Comparison of ENCODE assay signal across 8 cellular contexts in the genomic region with DNA sequence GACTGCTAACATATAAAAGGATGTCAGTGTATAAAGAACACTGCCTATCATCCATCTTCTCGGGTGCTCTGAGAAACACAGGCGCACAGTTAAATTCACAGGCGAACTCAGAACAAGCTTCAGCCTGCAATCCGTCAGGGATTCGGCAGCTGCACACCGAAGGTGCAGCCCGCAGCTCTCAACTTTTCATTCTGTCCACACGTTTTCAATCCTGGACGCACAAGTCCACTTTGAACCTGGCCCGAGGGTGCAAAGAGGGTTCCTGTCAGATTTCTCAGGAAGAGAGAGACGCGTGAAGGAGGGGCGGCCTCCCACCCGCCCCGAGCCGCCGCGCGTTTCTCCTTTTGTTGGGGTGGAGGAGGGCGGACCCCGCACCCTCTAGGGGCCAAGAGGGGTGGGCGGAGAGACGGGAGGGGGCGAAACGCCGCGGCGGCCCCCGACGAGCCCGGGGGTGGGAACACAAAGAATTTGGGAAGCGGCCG. TPM values are rescaled to one million over a fixed set of nuclear protein-coding genes. Genes with fewer than 3 reads are reported as not detected.
DNase-seq lines count a peak whose midpoint lies in the region; ATAC-seq and TF ChIP-seq lines count a peak whose summit lies in the region.

No MANE protein-coding gene starts in this region.

- ATAC-seq in GM19023 (IDR thresholded peaks at IDR 0.05; ENCODE audit: unreplicated experiment) (peak; percentile 41), HG03103 (IDR thresholded peaks at IDR 0.05; ENCODE audit: low read depth, unreplicated experiment) (peak; percentile 37)

- H3K27me3 ChIP-seq in BE2C = no peaks in the 10 kb centered on the region
- H3K27me3 ChIP-seq in neutrophil = peaks cover 33% of the 10 kb centered on the region

- no peaks in the 10 kb centered on the region for H3K36me3 ChIP-seq in BE2C
- H3K36me3 ChIP-seq in neutrophil = no peaks in the 10 kb centered on the region

- H3K4me1 ChIP-seq in BE2C = no peaks in the 10 kb centered on the region
- peaks cover 9 to 13% of the 10 kb centered on the region in 2 experiments for H3K4me1 ChIP-seq in neutrophil (ENCODE audit: control insufficient read depth in 1 of 2, insufficient read depth in 1 of 2, low read depth in 1 of 2, low read length in 1 of 2)

- H3K27ac ChIP-seq in neutrophil = no peak overlapping the region

- no peaks in the 10 kb centered on the region for H3K9me3 ChIP-seq in BE2C
- no peaks in the 10 kb centered on the region for H3K9me3 ChIP-seq in neutrophil

- H3K4me3 ChIP-seq in BE2C (ENCODE audit: low read depth, low read length) (peak overlapping the region; percentile 83), neutrophil (ENCODE audit: low read depth in 1 of 2, low read length in 1 of 2) (peak overlapping the region; percentile 42 to 67)

- TF ChIP-seq CTCF in BE2C (IDR thresholded peaks at IDR 0.05; ENCODE audit: low read depth, low read length) (no peak), neutrophil (IDR thresholded peaks at IDR 0.05) (no peak)

- no peak for DNase-seq in BE2C
- peak; percentile 20 for DNase-seq in NCI-H774 (lab: John Stamatoyannopoulos, UW)
- peak; percentile 2 for DNase-seq in activated gamma-delta T cell treated with anti-CD3 and anti-CD28 coated beads, Interleukin-2, amount 50 U/mL, for 16 hours (ENCODE audit: low read depth)
- DNase-seq in globus pallidus (ENCODE audit: low spot score) = peak; percentile 11
- DNase-seq in SIG-M5 (lab: John Stamatoyannopoulos, UW) = no peak

RNA-seq across cellular contexts. Expression of gene DOCK7, which starts 0.7 kb away (rescaled TPM):
- polyA plus RNA-seq in BE2C (2012; ENCODE audit: insufficient read depth, insufficient read length, low read depth) = 32.9 TPM

Comparison
In these comparisons a context has a peak if more than half of its experiments do, and no peak if none do; other contexts are left out.
1. DNase-seq: peak in NCI-H774 (single experiment), activated gamma-delta T cell treated with anti-CD3 and anti-CD28 coated beads, Interleukin-2, amount 50 U/mL, for 16 hours (single experiment) and globus pallidus (single experiment); none in BE2C (single experiment) and SIG-M5 (single experiment).